Comparison of ENCODE assay signal across 19 cellular contexts in the genomic region with DNA sequence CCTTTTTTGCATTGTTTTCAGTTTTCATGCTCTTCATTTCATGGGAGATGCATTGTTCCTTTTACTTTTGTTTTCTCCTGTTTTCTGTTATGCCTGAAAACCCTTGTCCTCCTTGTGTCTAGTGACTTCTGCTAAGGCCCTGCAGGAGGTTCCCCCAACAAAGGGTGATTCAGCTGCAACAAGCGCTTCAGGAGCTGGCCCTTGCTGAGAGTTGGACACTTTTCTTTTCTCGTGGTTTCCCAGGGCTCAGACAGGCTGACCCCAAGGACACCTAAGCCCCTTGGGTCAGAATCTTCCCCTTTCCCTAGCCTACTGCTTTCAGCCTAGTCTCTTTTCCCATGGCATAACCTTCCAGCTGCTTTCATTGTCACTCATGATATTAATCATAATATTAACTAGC.
DNase-seq lines count a peak whose midpoint lies in the region; ATAC-seq and TF ChIP-seq lines count a peak whose summit lies in the region.
"Had no signal": no experiment of that assay in that cellular context is flagged by ENCODE, and none has a peak within 500 bp of the region (broad histone marks: within the 10 kb centered on the region; RNA-seq: fewer than 3 reads in every experiment).

No MANE protein-coding gene starts in this region.

- no peak overlapping the region for H3K27ac ChIP-seq in brain microvascular endothelial cell
- H3K27ac ChIP-seq: BLaER1 treated with 17β-estradiol and CSF1 and Interleukin-3, amounts not matched to agents 10 nM and 100 nM had no signal

- no peaks in the 10 kb centered on the region for H3K27me3 Mint-ChIP-seq in activated CD8-positive, alpha-beta memory T cell treated with anti-CD3 and anti-CD28 coated beads, Interleukin-2, amount 10 ng/mL, durations not matched to agents 7 days and 5 days
- no peaks in the 10 kb centered on the region for H3K27me3 Mint-ChIP-seq in stimulated activated memory B cell treated with anti-CD40 and anti-IgM and Interleukin-4, amounts not matched to agents 10 μg/mL and 1 μg/mL and 100 μg/mL, for 72 hours

- CTCF ChIA-PET in activated CD8-positive, alpha-beta memory T cell treated with anti-CD3 and anti-CD28 coated beads, Interleukin-2, amount 10 ng/mL, durations not matched to agents 7 days and 5 days (lab: Charles Lee), result no interaction called here

- TF ChIP-seq CTCF in brain microvascular endothelial cell (IDR thresholded peaks at IDR 0.05; ENCODE audit: low read depth, low read length, missing control alignments), result no peak

- no peaks in the 10 kb centered on the region for H3K36me3 ChIP-seq in brain microvascular endothelial cell (replicated peaks)

- H3K36me3 Mint-ChIP-seq in activated CD8-positive, alpha-beta memory T cell treated with anti-CD3 and anti-CD28 coated beads, Interleukin-2, amount 10 ng/mL, durations not matched to agents 7 days and 5 days, result peaks cover 19% of the 10 kb centered on the region
- H3K36me3 Mint-ChIP-seq in stimulated activated memory B cell treated with anti-CD40 and anti-IgM and Interleukin-4, amounts not matched to agents 10 μg/mL and 1 μg/mL and 100 μg/mL, for 72 hours, result peaks cover 67% of the 10 kb centered on the region

- H3K27ac Mint-ChIP-seq in activated CD8-positive, alpha-beta memory T cell treated with anti-CD3 and anti-CD28 coated beads, Interleukin-2, amount 10 ng/mL, durations not matched to agents 7 days and 5 days, result no peak overlapping the region
- H3K27ac Mint-ChIP-seq in stimulated activated memory B cell treated with anti-CD40 and anti-IgM and Interleukin-4, amounts not matched to agents 10 μg/mL and 1 μg/mL and 100 μg/mL, for 72 hours, result peak overlapping the region; percentile 82

- no peak overlapping the region for H3K4me3 ChIP-seq in brain microvascular endothelial cell (ENCODE audit: low read depth, low read length)
- H3K4me3 ChIP-seq: BLaER1 treated with 17β-estradiol and CSF1 and Interleukin-3, amounts not matched to agents 10 nM and 100 nM had no signal

- in situ Hi-C loops in brain microvascular endothelial cell (cut with HindIII; ENCODE audit: low pct_ligation_motif_present, low sequenced_read_pairs), result no loop called here

- ATAC-seq in activated CD8-positive, alpha-beta memory T cell treated with anti-CD3 and anti-CD28 coated beads, Interleukin-2, amount 10 ng/mL, durations not matched to agents 7 days and 5 days, result no peak
- ATAC-seq in stimulated activated memory B cell treated with anti-CD40 and anti-IgM and Interleukin-4, amounts not matched to agents 10 μg/mL and 1 μg/mL and 100 μg/mL, for 72 hours, result no peak
- ATAC-seq in GM19351 (IDR thresholded peaks at IDR 0.05; ENCODE audit: unreplicated experiment) (no peak), GM18498 (IDR thresholded peaks at IDR 0.05; ENCODE audit: unreplicated experiment) (no peak)

- no peaks in the 10 kb centered on the region for H3K9me3 Mint-ChIP-seq in activated CD8-positive, alpha-beta memory T cell treated with anti-CD3 and anti-CD28 coated beads, Interleukin-2, amount 10 ng/mL, durations not matched to agents 7 days and 5 days (ENCODE audit: low read depth)
- no peaks in the 10 kb centered on the region for H3K9me3 Mint-ChIP-seq in stimulated activated memory B cell treated with anti-CD40 and anti-IgM and Interleukin-4, amounts not matched to agents 10 μg/mL and 1 μg/mL and 100 μg/mL, for 72 hours

- peak; percentile 41 for DNase-seq in activated CD8-positive, alpha-beta memory T cell treated with anti-CD3 and anti-CD28 coated beads for 24 hours
- DNase-seq in activated CD8-positive, alpha-beta memory T cell treated with anti-CD3 and anti-CD28 coated beads, Interleukin-2, amount 10 ng/mL, durations not matched to agents 7 days and 5 days, result no peak
- DNase-seq in brain microvascular endothelial cell (peak; percentile 15), iris pigment epithelial cell (ENCODE audit: low read depth) (peak; percentile 16), NCI-H526 (lab: John Stamatoyannopoulos, UW) (no peak)
- DNase-seq: 8988T; HCEC 1CT; IMR-90; NCI-H146; NCI-H2081 treated with DMSO at 0.1 percent for 48 hours; NCI-H2227 treated with DMSO at 0.1 percent for 48 hours; NCI-H526 treated with DMSO at 0.1 percent for 48 hours; NK-92 treated with Interleukin-12 subunit alpha and Interleukin-12 subunit beta, amount 100 ng/mL, for 24 hours; OCI-M1; RPMI8226 had no signal

- peaks cover 25% of the 10 kb centered on the region for H3K4me1 Mint-ChIP-seq in activated CD8-positive, alpha-beta memory T cell treated with anti-CD3 and anti-CD28 coated beads, Interleukin-2, amount 10 ng/mL, durations not matched to agents 7 days and 5 days
- peaks cover 39% of the 10 kb centered on the region for H3K4me1 Mint-ChIP-seq in stimulated activated memory B cell treated with anti-CD40 and anti-IgM and Interleukin-4, amounts not matched to agents 10 μg/mL and 1 μg/mL and 100 μg/mL, for 72 hours

- H3K27me3 ChIP-seq in brain microvascular endothelial cell (replicated peaks), result no peaks in the 10 kb centered on the region

- H3K4me3 Mint-ChIP-seq in activated CD8-positive, alpha-beta memory T cell treated with anti-CD3 and anti-CD28 coated beads, Interleukin-2, amount 10 ng/mL, durations not matched to agents 7 days and 5 days, result no peak overlapping the region
- H3K4me3 Mint-ChIP-seq in stimulated activated memory B cell treated with anti-CD40 and anti-IgM and Interleukin-4, amounts not matched to agents 10 μg/mL and 1 μg/mL and 100 μg/mL, for 72 hours, result no peak overlapping the region

Comparison
In these comparisons a context has a peak if more than half of its experiments do, and no peak if none do; other contexts are left out.
1. DNase-seq: peak in activated CD8-positive, alpha-beta memory T cell treated with anti-CD3 and anti-CD28 coated beads for 24 hours (single experiment), brain microvascular endothelial cell (single experiment) and iris pigment epithelial cell (single experiment); none in activated CD8-positive, alpha-beta memory T cell treated with anti-CD3 and anti-CD28 coated beads, Interleukin-2, amount 10 ng/mL, durations not matched to agents 7 days and 5 days (single experiment) and NCI-H526 (0 of 2).